Comparison of ENCODE assay signal across 16 cellular contexts in genomic region chr12:55789893-55790292, GRCh38. TPM values are rescaled to one million over a fixed set of nuclear protein-coding genes. Genes with fewer than 3 reads are reported as not detected.
DNase-seq lines count a peak whose midpoint lies in the region; ATAC-seq and TF ChIP-seq lines count a peak whose summit lies in the region.
"Had no signal": no experiment of that assay in that cellular context is flagged by ENCODE, and none has a peak within 500 bp of the region (broad histone marks: within the 10 kb centered on the region; RNA-seq: fewer than 3 reads in every experiment).

No MANE protein-coding gene starts in this region.

- H3K4me3 ChIP-seq in coronary artery, result no peak overlapping the region
- H3K4me3 ChIP-seq: BLaER1, GM23248 had no signal

- no peak overlapping the region for H3K4me3 Mint-ChIP-seq in activated CD8-positive, alpha-beta memory T cell treated with anti-CD3 and anti-CD28 coated beads, Interleukin-2, amount 10 ng/mL, durations not matched to agents 7 days and 5 days
- H3K4me3 Mint-ChIP-seq in progenitor cell of endocrine pancreas (ENCODE audit: low read depth), result no peak overlapping the region
- H3K4me3 Mint-ChIP-seq: CD14-positive monocyte; CD4-positive, alpha-beta memory T cell; IgD-negative memory B cell had no signal

- H3K27ac ChIP-seq in coronary artery, result no peak overlapping the region
- H3K27ac ChIP-seq: 22Rv1, BLaER1, GM23248, HL-60 had no signal

- no peaks in the 10 kb centered on the region for H3K27me3 Mint-ChIP-seq in activated CD8-positive, alpha-beta memory T cell treated with anti-CD3 and anti-CD28 coated beads, Interleukin-2, amount 10 ng/mL, durations not matched to agents 7 days and 5 days
- no peaks in the 10 kb centered on the region for H3K27me3 Mint-ChIP-seq in progenitor cell of endocrine pancreas
- H3K27me3 Mint-ChIP-seq: CD4-positive, alpha-beta memory T cell; IgD-negative memory B cell had no signal

- CTCF ChIA-PET in activated CD8-positive, alpha-beta memory T cell treated with anti-CD3 and anti-CD28 coated beads, Interleukin-2, amount 10 ng/mL, durations not matched to agents 7 days and 5 days (lab: Charles Lee), result interaction anchor here (0.7 to 2.1 kb wide), 4 partner anchors 40 to 135 kb away, joined by 3 to 4 read pairs (median 3); partner anchors contain the start of gene DNAJC14

- peaks cover 44% of the 10 kb centered on the region for H3K36me3 Mint-ChIP-seq in activated CD8-positive, alpha-beta memory T cell treated with anti-CD3 and anti-CD28 coated beads, Interleukin-2, amount 10 ng/mL, durations not matched to agents 7 days and 5 days
- peaks cover 37% of the 10 kb centered on the region for H3K36me3 Mint-ChIP-seq in progenitor cell of endocrine pancreas (ENCODE audit: insufficient read depth)

- DNase-seq in activated CD8-positive, alpha-beta memory T cell treated with anti-CD3 and anti-CD28 coated beads, Interleukin-2, amount 10 ng/mL, durations not matched to agents 7 days and 5 days, result no peak
- no peak for DNase-seq in activated CD8-positive, alpha-beta memory T cell treated with anti-CD3 and anti-CD28 coated beads, Interleukin-2, amount 50 U/mL, for 48 hours
- DNase-seq in progenitor cell of endocrine pancreas (ENCODE audit: low spot score, unreplicated experiment) (no peak), coronary artery (ENCODE audit: low spot score) (no peak)
- DNase-seq: CD4-positive, alpha-beta memory T cell; DMS153; DMS79; GDM1; GM23248; HCEC 1CT; KG1 had no signal

- H3K9me3 Mint-ChIP-seq in activated CD8-positive, alpha-beta memory T cell treated with anti-CD3 and anti-CD28 coated beads, Interleukin-2, amount 10 ng/mL, durations not matched to agents 7 days and 5 days (ENCODE audit: low read depth), result no peaks in the 10 kb centered on the region
- no peaks in the 10 kb centered on the region for H3K9me3 Mint-ChIP-seq in progenitor cell of endocrine pancreas (ENCODE audit: low read depth)
- H3K9me3 Mint-ChIP-seq: CD14-positive monocyte; CD4-positive, alpha-beta memory T cell; IgD-negative memory B cell had no signal

- peak overlapping the region; percentile 28 for H3K27ac Mint-ChIP-seq in activated CD8-positive, alpha-beta memory T cell treated with anti-CD3 and anti-CD28 coated beads, Interleukin-2, amount 10 ng/mL, durations not matched to agents 7 days and 5 days
- H3K27ac Mint-ChIP-seq in progenitor cell of endocrine pancreas, result peak overlapping the region; percentile 73
- H3K27ac Mint-ChIP-seq: CD4-positive, alpha-beta memory T cell; IgD-negative memory B cell had no signal

- H3K4me1 Mint-ChIP-seq in activated CD8-positive, alpha-beta memory T cell treated with anti-CD3 and anti-CD28 coated beads, Interleukin-2, amount 10 ng/mL, durations not matched to agents 7 days and 5 days, result no peaks in the 10 kb centered on the region
- peaks cover 22% of the 10 kb centered on the region for H3K4me1 Mint-ChIP-seq in progenitor cell of endocrine pancreas (ENCODE audit: low read depth)
- H3K4me1 Mint-ChIP-seq: CD14-positive monocyte had no signal

- TF ChIP-seq CTCF in progenitor cell of endocrine pancreas (IDR thresholded peaks at IDR 0.05; ENCODE audit: unreplicated experiment) (no peak), coronary artery (IDR thresholded peaks at IDR 0.05) (no peak)

- ATAC-seq in activated CD8-positive, alpha-beta memory T cell treated with anti-CD3 and anti-CD28 coated beads, Interleukin-2, amount 10 ng/mL, durations not matched to agents 7 days and 5 days, result no peak

RNA-seq across cellular contexts. Expression of gene SARNP, which starts 27.6 kb away (rescaled TPM):
- total RNA-seq in activated CD8-positive, alpha-beta memory T cell treated with anti-CD3 and anti-CD28 coated beads, Interleukin-2, amount 10 ng/mL, durations not matched to agents 7 days and 5 days, result 10 to 100 TPM; 96.8 to 98.6 TPM
- total RNA-seq in progenitor cell of endocrine pancreas, result 85.7 and 91.0 TPM in 2 replicates

RNA-seq across cellular contexts. Expression of gene ORMDL2, which starts 27.9 kb away (rescaled TPM):
- total RNA-seq in activated CD8-positive, alpha-beta memory T cell treated with anti-CD3 and anti-CD28 coated beads, Interleukin-2, amount 10 ng/mL, durations not matched to agents 7 days and 5 days, result 10 to 100 TPM; 45.8 to 57.2 TPM
- 36.5 and 40.5 TPM in 2 replicates for total RNA-seq in progenitor cell of endocrine pancreas

RNA-seq across cellular contexts. Expression of gene DNAJC14, which starts 39.5 kb away (rescaled TPM):
- 10 to 100 TPM; 33.5 to 38.4 TPM for total RNA-seq in activated CD8-positive, alpha-beta memory T cell treated with anti-CD3 and anti-CD28 coated beads, Interleukin-2, amount 10 ng/mL, durations not matched to agents 7 days and 5 days
- 37.6 and 38.6 TPM in 2 replicates for total RNA-seq in progenitor cell of endocrine pancreas

RNA-seq across cellular contexts. Expression of gene GDF11, which starts 47.0 kb away (rescaled TPM):
- 10 to 100 TPM; 10.9 to 14.1 TPM for total RNA-seq in activated CD8-positive, alpha-beta memory T cell treated with anti-CD3 and anti-CD28 coated beads, Interleukin-2, amount 10 ng/mL, durations not matched to agents 7 days and 5 days
- 42.8 and 50.3 TPM in 2 replicates for total RNA-seq in progenitor cell of endocrine pancreas

RNA-seq across cellular contexts. Expression of gene MMP19, which starts 52.8 kb away (rescaled TPM):
- total RNA-seq in activated CD8-positive, alpha-beta memory T cell treated with anti-CD3 and anti-CD28 coated beads, Interleukin-2, amount 10 ng/mL, durations not matched to agents 7 days and 5 days, result not detected
- 0.62 and 0.89 TPM in 2 replicates for total RNA-seq in progenitor cell of endocrine pancreas
